12 cellular contexts compared by ENCODE assay signal in the genomic region with DNA sequence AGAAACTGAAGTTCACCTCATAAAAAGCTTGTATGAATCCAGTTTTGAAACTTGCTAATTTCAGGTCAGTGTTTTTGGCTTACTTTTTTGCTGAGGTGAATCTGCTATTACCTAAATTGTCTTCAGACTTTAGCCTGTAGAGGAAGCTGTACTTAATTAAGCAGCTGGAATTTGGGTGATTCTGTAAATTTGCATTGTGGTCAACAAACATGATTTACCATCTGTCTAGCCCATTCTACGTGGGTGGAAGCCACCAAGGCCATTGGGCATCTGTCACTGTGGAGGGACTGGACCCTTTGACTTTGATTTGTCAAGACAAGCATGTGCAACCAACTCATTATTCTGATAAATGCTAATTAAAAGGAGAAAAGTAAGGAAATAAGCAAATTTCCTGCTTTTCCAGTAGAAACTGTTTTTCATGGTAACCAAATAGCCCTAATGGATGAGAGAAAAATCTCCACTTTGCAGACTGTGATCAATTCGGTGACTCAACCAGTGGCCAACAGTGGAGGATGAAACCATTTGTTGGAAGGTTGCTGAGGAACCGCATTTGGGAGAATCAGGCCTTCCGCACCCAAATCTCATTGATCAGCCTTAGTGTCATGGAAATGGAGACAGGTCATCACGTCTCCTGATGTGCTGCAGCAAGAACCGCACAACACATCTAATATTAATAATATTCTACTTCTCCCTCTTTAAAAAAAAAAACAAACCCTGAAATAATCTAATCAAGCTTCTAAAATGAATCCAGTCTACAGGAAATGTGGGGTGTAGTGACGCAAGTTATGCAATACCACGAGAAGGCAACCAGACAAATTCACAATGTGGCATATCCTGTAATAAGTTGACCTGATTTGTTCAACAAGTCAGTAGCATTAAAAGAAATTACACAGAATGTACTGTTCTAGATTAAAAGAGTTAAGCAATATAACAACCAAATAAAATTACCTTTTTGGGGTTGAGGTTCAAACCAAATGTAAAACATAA. TPM values are rescaled to one million over a fixed set of nuclear protein-coding genes. Genes with fewer than 3 reads are reported as not detected.
DNase-seq lines count a peak whose midpoint lies in the region; ATAC-seq and TF ChIP-seq lines count a peak whose summit lies in the region.
"Had no signal": no experiment of that assay in that cellular context is flagged by ENCODE, and none has a peak within 500 bp of the region (broad histone marks: within the 10 kb centered on the region; RNA-seq: fewer than 3 reads in every experiment).

No MANE protein-coding gene starts in this region.

- H3K4me1 Mint-ChIP-seq in CD8-positive, alpha-beta memory T cell, result peaks cover 36 to 58% (median 47%) of the 10 kb centered on the region in 3 donors
- peaks cover 34% of the 10 kb centered on the region for H3K4me1 Mint-ChIP-seq in central memory CD8-positive, alpha-beta T cell
- H3K4me1 Mint-ChIP-seq in nephron progenitor cell, result peaks cover 10% of the 10 kb centered on the region

- H3K27ac ChIP-seq in CD8-positive, alpha-beta memory T cell (ENCODE audit: low read depth, low read length), result peak overlapping the region; percentile 39
- H3K27ac ChIP-seq: brain microvascular endothelial cell had no signal

- CTCF ChIA-PET in CD8-positive, alpha-beta memory T cell (lab: Charles Lee), result interaction anchor here (0.6 kb wide), 1 partner anchor 659 kb away, joined by 3 read pairs; no protein-coding TSS in a partner anchor

- H3K4me3 Mint-ChIP-seq in CD8-positive, alpha-beta memory T cell, result peak overlapping the region; percentile 34 to 69 (median 46)
- H3K4me3 Mint-ChIP-seq in central memory CD8-positive, alpha-beta T cell, result peak overlapping the region; percentile 33
- no peak overlapping the region for H3K4me3 Mint-ChIP-seq in nephron progenitor cell

- H3K36me3 Mint-ChIP-seq in CD8-positive, alpha-beta memory T cell, result peaks cover 0 to 31% (median 11%) of the 10 kb centered on the region in 3 donors
- peaks cover 5% of the 10 kb centered on the region for H3K36me3 Mint-ChIP-seq in central memory CD8-positive, alpha-beta T cell (ENCODE audit: insufficient read depth)
- peaks cover 38% of the 10 kb centered on the region for H3K36me3 Mint-ChIP-seq in nephron progenitor cell (ENCODE audit: low read depth)

- no peaks in the 10 kb centered on the region for H3K36me3 ChIP-seq in CD8-positive, alpha-beta memory T cell (ENCODE audit: insufficient read depth, low read length)
- H3K36me3 ChIP-seq: Peyer's patch had no signal

- H3K4me1 ChIP-seq in CD8-positive, alpha-beta memory T cell (ENCODE audit: insufficient read depth, low read length), result peaks cover 41% of the 10 kb centered on the region

- H3K27me3 ChIP-seq in CD8-positive, alpha-beta memory T cell (ENCODE audit: insufficient read depth, low read length, poor library complexity, severe bottlenecking), result no peaks in the 10 kb centered on the region
- H3K27me3 ChIP-seq: brain microvascular endothelial cell, Peyer's patch had no signal

- TF ChIP-seq CTCF in nephron progenitor cell (IDR thresholded peaks at IDR 0.05), result no peak

- H3K27me3 Mint-ChIP-seq in CD8-positive, alpha-beta memory T cell, result no peaks in the 10 kb centered on the region
- H3K27me3 Mint-ChIP-seq in central memory CD8-positive, alpha-beta T cell, result no peaks in the 10 kb centered on the region
- H3K27me3 Mint-ChIP-seq in nephron progenitor cell (ENCODE audit: low read depth, poor library complexity), result no peaks in the 10 kb centered on the region

- H3K27ac Mint-ChIP-seq in CD8-positive, alpha-beta memory T cell, result peak overlapping the region; percentile 29 to 99 (median 94)
- H3K27ac Mint-ChIP-seq in central memory CD8-positive, alpha-beta T cell (ENCODE audit: low read depth), result peak overlapping the region; percentile 99
- peak overlapping the region; percentile 10 for H3K27ac Mint-ChIP-seq in nephron progenitor cell

- H3K9me3 Mint-ChIP-seq in CD8-positive, alpha-beta memory T cell, result no peaks in the 10 kb centered on the region
- no peaks in the 10 kb centered on the region for H3K9me3 Mint-ChIP-seq in central memory CD8-positive, alpha-beta T cell
- H3K9me3 Mint-ChIP-seq in nephron progenitor cell, result no peaks in the 10 kb centered on the region

- POLR2A ChIA-PET in CD8-positive, alpha-beta memory T cell (lab: Charles Lee), result interaction anchor here (0.6 kb wide), 1 partner anchor 8 kb away, joined by 3 read pairs; no protein-coding TSS in a partner anchor

- H3K4me3 ChIP-seq in CD8-positive, alpha-beta memory T cell (ENCODE audit: low read length), result no peak overlapping the region
- H3K4me3 ChIP-seq: Peyer's patch had no signal

- peak in 3 of 5 donors; percentile 47 to 73 (median 63) for DNase-seq in CD8-positive, alpha-beta memory T cell
- DNase-seq in MV-4-11 (lab: John Stamatoyannopoulos, UW) (peak; percentile 38), nephron progenitor cell (no peak), NCI-H2029 (lab: John Stamatoyannopoulos, UW) (no peak), NCI-H748 (lab: John Stamatoyannopoulos, UW; ENCODE audit: unreplicated experiment) (no peak)
- DNase-seq in central memory CD8-positive, alpha-beta T cell (ENCODE audit: low spot score in 2 of 2), result peak in 1 of 2 donors; percentile 24
- DNase-seq: brain microvascular endothelial cell, midbrain, NCI-H146 had no signal

- no peaks in the 10 kb centered on the region for H3K9me3 ChIP-seq in CD8-positive, alpha-beta memory T cell (ENCODE audit: low read length)
- H3K9me3 ChIP-seq: Peyer's patch had no signal

- ATAC-seq in central memory CD8-positive, alpha-beta T cell (replicated peaks; ENCODE audit: extremely low read depth, poor library complexity, severe bottlenecking), result peak; percentile 96
- no peak for ATAC-seq in HG03439 (IDR thresholded peaks at IDR 0.05; ENCODE audit: unreplicated experiment)
- no peak for ATAC-seq in GM21825 (IDR thresholded peaks at IDR 0.05; ENCODE audit: unreplicated experiment)

RNA-seq across cellular contexts. Expression of a gene that starts 54.3 kb away (rescaled TPM):
- total RNA-seq in CD8-positive, alpha-beta memory T cell, result 10 to 100 TPM; 12.1 to 13.5 TPM
- 6.1 TPM for polyA plus RNA-seq in CD8-positive, alpha-beta memory T cell

RNA-seq across cellular contexts. Expression of a gene that starts 56.3 kb away (rescaled TPM):
- total RNA-seq in CD8-positive, alpha-beta memory T cell, result 100 to 1,000 TPM; 478 to 484 TPM
- polyA plus RNA-seq in CD8-positive, alpha-beta memory T cell, result 213 TPM

Comparison
In these comparisons a context has a peak if more than half of its experiments do, and no peak if none do; other contexts are left out.
1. DNase-seq: peak in CD8-positive, alpha-beta memory T cell (3 of 5) and MV-4-11 (single experiment); none in nephron progenitor cell (single experiment), NCI-H2029 (single experiment) and NCI-H748 (single experiment).
2. H3K27ac Mint-ChIP-seq: peak in every context shown above with its lines; median percentile 99 in central memory CD8-positive, alpha-beta T cell; 94 in CD8-positive, alpha-beta memory T cell; 10 in nephron progenitor cell.